ENCODE assay signal across 35 cellular contexts in genomic region chrX:70995338-70995737, GRCh38.
"Had no signal": no experiment of that assay in that cellular context is flagged by ENCODE, and none has a peak within 500 bp of the region (broad histone marks: within the 10 kb centered on the region; RNA-seq: fewer than 3 reads in every experiment).

No MANE protein-coding gene starts in this region.

- H3K27me3 ChIP-seq: MG63 had no signal

- H3K36me3 ChIP-seq: MG63 had no signal

- DNase-seq: Kasumi-1, MG63, MM.1S, MV-4-11, NCI-H1048, NCI-H1092, NCI-H1092 treated with DMSO at 0.1 percent for 48 hours, NCI-H1105, NCI-H1105 treated with DMSO at 0.1 percent for 48 hours, NCI-H1417, NCI-H1417 treated with DMSO at 0.1 percent for 48 hours, NCI-H1436, NCI-H1436 treated with DMSO at 0.1 percent for 48 hours, NCI-H146, NCI-H1694, NCI-H1694 treated with DMSO at 0.1 percent for 48 hours, NCI-H187, NCI-H187 treated with DMSO at 0.1 percent for 48 hours, NCI-H1930, NCI-H2029, NCI-H2029 treated with DMSO at 0.1 percent for 48 hours, NCI-H2081, NCI-H2081 treated with DMSO at 0.1 percent for 48 hours, NCI-H2107, NCI-H2171, NCI-H2171 treated with DMSO at 0.1 percent for 48 hours, NCI-H2227 treated with DMSO at 0.1 percent for 48 hours, NCI-H226, NCI-H446, NCI-H446 treated with DMSO at 0.1 percent for 48 hours, NCI-H510A, NCI-H510A treated with DMSO at 0.1 percent for 48 hours, NCI-H524, NCI-H524 treated with DMSO at 0.1 percent for 48 hours, NCI-H526 had no signal

- H3K9me3 ChIP-seq: MG63 had no signal

- H3K4me3 ChIP-seq: MG63 had no signal
